ENCODE assay signal across 10 cellular contexts in genomic region chr22:39184586-39185577, GRCh38. TPM values are rescaled to one million over a fixed set of nuclear protein-coding genes. Genes with fewer than 3 reads are reported as not detected.
DNase-seq lines count a peak whose midpoint lies in the region; ATAC-seq and TF ChIP-seq lines count a peak whose summit lies in the region.
"Had no signal": no experiment of that assay in that cellular context is flagged by ENCODE, and none has a peak within 500 bp of the region (broad histone marks: within the 10 kb centered on the region; RNA-seq: fewer than 3 reads in every experiment).

No MANE protein-coding gene starts in this region.

- no peak overlapping the region for H3K4me3 Mint-ChIP-seq in nephron progenitor cell

- H3K27ac Mint-ChIP-seq in nephron progenitor cell = no peak overlapping the region

- peaks cover 16% of the 10 kb centered on the region for H3K27me3 Mint-ChIP-seq in nephron progenitor cell (ENCODE audit: low read depth, poor library complexity)

- POLR2A ChIA-PET in HEK293T (lab: Yijun Ruan, JAX) = interaction anchor here (0.9 to 1.5 kb wide), 2 partner anchors 10 to 135 kb away, joined by 3 to 4 read pairs; partner anchors contain the start of gene RPL3

- no peak for TF ChIP-seq CTCF in nephron progenitor cell (IDR thresholded peaks at IDR 0.05)

- DNase-seq in HEK293T (ENCODE audit: extremely low spot score) (peak; percentile 5), dermis blood vessel endothelial cell (peak; percentile 87), kidney glomerular epithelial cell (lab: John Stamatoyannopoulos, UW) (peak; percentile 79), NCI-H2029 treated with DMSO at 0.1 percent for 48 hours (lab: John Stamatoyannopoulos, UW) (no peak), nephron progenitor cell (no peak)
- DNase-seq: NCI-H1930; stimulated activated CD4-positive, alpha-beta T cell treated with anti-CD3 and anti-CD28 coated beads, Interleukin-4, amount 100 ng/mL, for 4 hours had no signal

- ATAC-seq in HG03457 (IDR thresholded peaks at IDR 0.05; ENCODE audit: unreplicated experiment) (no peak), GM21360 (IDR thresholded peaks at IDR 0.05; ENCODE audit: unreplicated experiment) (no peak)

- CTCF ChIA-PET in HEK293T (lab: Yijun Ruan, JAX) = no interaction called here

- H3K27ac ChIP-seq in skin epidermis = peak overlapping the region in 15 of 21 experiments; percentile 9 to 85 (median 50)

- peaks cover 30% of the 10 kb centered on the region for H3K9me3 Mint-ChIP-seq in nephron progenitor cell

- no peak overlapping the region for H3K4me3 ChIP-seq in skin epidermis

- peaks cover 25% of the 10 kb centered on the region for H3K4me1 Mint-ChIP-seq in nephron progenitor cell

- H3K36me3 Mint-ChIP-seq in nephron progenitor cell (ENCODE audit: low read depth) = peaks cover 4% of the 10 kb centered on the region

TF ChIP-seq in HEK293T, 16 proteins besides CTCF, POLR2A, EP300 and RAD21:
- no peak for TF ChIP-seq SP1 (IDR thresholded peaks at IDR 0.05)

RNA-seq across cellular contexts. Expression of gene CBX7, which starts 32.4 kb away (rescaled TPM):
- 6.4 and 9.5 TPM in 2 replicates for total RNA-seq in dermis blood vessel endothelial cell

RNA-seq across cellular contexts. Expression of gene PDGFB, which starts 59.9 kb away (rescaled TPM):
- total RNA-seq in dermis blood vessel endothelial cell = 75.7 and 80.1 TPM in 2 replicates

Comparison
In these comparisons a context has a peak if more than half of its experiments do, and no peak if none do; other contexts are left out.
1. DNase-seq: peak in HEK293T (single experiment), dermis blood vessel endothelial cell (single experiment) and kidney glomerular epithelial cell (single experiment); none in NCI-H2029 treated with DMSO at 0.1 percent for 48 hours (single experiment) and nephron progenitor cell (single experiment).